In the genomic region with DNA sequence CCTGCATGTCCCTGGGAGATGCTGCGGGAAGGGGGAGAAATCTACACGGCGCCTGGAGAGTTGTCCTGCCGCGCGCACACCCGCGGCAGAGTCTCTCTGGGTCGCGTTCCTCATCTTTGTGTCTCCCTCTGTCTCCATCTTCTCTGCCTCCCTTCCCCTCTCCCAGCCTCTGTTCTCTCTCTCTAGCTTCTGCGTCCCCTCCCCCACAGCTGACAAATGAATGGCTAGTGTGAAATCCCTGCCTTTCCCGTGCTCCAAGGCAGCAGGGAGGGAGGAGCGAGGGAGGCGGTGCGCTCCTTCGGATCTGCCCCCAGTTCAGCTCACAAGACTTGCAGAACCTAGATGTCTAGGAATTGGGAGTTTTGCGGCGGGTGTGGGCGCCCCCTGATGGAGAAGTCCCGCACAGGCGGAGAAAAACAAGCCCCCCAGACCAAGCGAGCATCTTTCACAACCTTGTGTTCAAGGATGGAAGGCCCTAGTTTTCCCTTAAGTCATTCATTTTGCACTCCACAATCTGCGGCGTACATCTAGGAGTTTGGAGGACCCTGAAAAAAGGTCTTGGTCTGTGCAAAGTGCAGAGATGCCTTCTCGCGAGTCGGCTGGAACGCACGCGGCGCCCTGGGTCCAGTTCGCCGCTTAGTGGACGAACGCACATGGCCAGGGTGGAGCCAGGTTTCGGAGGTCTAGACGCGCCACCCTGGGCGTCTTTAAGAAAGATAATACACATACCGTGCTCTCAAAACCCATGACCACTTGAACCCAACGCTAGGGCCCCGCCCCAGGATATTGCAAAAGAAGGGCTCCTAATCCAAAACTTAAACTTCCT, we compare ENCODE assay signal across 8 cellular contexts. TPM values are rescaled to one million over a fixed set of nuclear protein-coding genes. Genes with fewer than 3 reads are reported as not detected.
DNase-seq lines count a peak whose midpoint lies in the region; ATAC-seq, FAIRE-seq and TF ChIP-seq lines count a peak whose summit lies in the region.

No MANE protein-coding gene starts in this region.

- POLR2A ChIA-PET in RWPE1 (lab: Yijun Ruan, JAX; ENCODE audit: low non-redundant PET) = no interaction called here

- H3K4me3 ChIP-seq in left ventricle myocardium inferior (peak overlapping the region; percentile 67), pancreas (peak overlapping the region; percentile 9 to 53 (median 30))

- H3K36me3 ChIP-seq in left ventricle myocardium inferior (no peaks in the 10 kb centered on the region), pancreas (no peaks in the 10 kb centered on the region)

- no peak for FAIRE-seq in pancreas (lab: Jason Lieb, UNC)

- H3K4me1 Mint-ChIP-seq in IgD-negative memory B cell = peaks cover 14 to 30% (median 27%) of the 10 kb centered on the region in 3 donors

- CTCF ChIA-PET in RWPE1 (lab: Yijun Ruan, JAX) = interaction anchor here (0.6 to 0.7 kb wide), 11 partner anchors 18 to 1122 kb away, joined by 3 to 6 read pairs (median 3); no protein-coding TSS in a partner anchor

- peaks cover 62% of the 10 kb centered on the region for H3K27me3 Mint-ChIP-seq in IgD-negative memory B cell

- peaks cover 0 to 4% (median 0%) of the 10 kb centered on the region in 3 donors for H3K9me3 Mint-ChIP-seq in IgD-negative memory B cell

- peak overlapping the region; percentile 77 to 92 (median 82) for H3K4me3 Mint-ChIP-seq in IgD-negative memory B cell

- H3K4me1 ChIP-seq in left ventricle myocardium inferior (peaks cover 43% of the 10 kb centered on the region), pancreas (peaks cover 0 to 11% (median 7%) of the 10 kb centered on the region in 3 donors)

- peaks cover 98% of the 10 kb centered on the region for H3K27me3 ChIP-seq in left ventricle myocardium inferior (ENCODE audit: low read depth)
- peaks cover 0 to 28% (median under 1%) of the 10 kb centered on the region in 4 donors for H3K27me3 ChIP-seq in pancreas

- intact Hi-C loops in left ventricle myocardium inferior (cut with micrococcal nuclease) (no loop called here), pancreas (cut with DNase I) (no loop called here)

- H3K27ac ChIP-seq in RWPE1 (peak overlapping the region; percentile 97), angular gyrus (ENCODE audit: low read depth, low read length) (peak overlapping the region; percentile 26), left ventricle myocardium inferior (replicated peaks) (peak overlapping the region; percentile 81), pancreas (peak overlapping the region in 2 of 4 donors; percentile 29 to 45)

- H3K9me3 ChIP-seq in left ventricle myocardium inferior (replicated peaks) (no peaks in the 10 kb centered on the region), pancreas (no peaks in the 10 kb centered on the region)

- H3K27ac Mint-ChIP-seq in IgD-negative memory B cell = peak overlapping the region in 1 of 3 donors; percentile 67

- DNase-seq in GM03348 (ENCODE audit: low spot score) = peak; percentile 93
- peak; percentile 94 for DNase-seq in RWPE1 (ENCODE audit: low spot score)
- peak; percentile 89 for DNase-seq in left ventricle myocardium inferior
- peak; percentile 67 to 84 (median 78) for DNase-seq in pancreas
- no peak for DNase-seq in NCI-H2171 treated with DMSO at 0.1 percent for 48 hours (lab: John Stamatoyannopoulos, UW)

- H3K36me3 Mint-ChIP-seq in IgD-negative memory B cell = no peaks in the 10 kb centered on the region

- ATAC-seq in GM21786 (IDR thresholded peaks at IDR 0.05; ENCODE audit: unreplicated experiment) (peak; percentile 65), pancreas (peak; percentile 82 to 87 (median 85))

- TF ChIP-seq CTCF in RWPE1 (conservative IDR thresholded peaks at IDR 0.05; ENCODE audit: low read depth) = peak; percentile 97
- peak; percentile 85 for TF ChIP-seq CTCF in left ventricle myocardium inferior (IDR thresholded peaks at IDR 0.05; ENCODE audit: borderline replicate concordance)
- TF ChIP-seq CTCF in pancreas (IDR thresholded peaks at IDR 0.05) = peak; percentile 58 to 72 (median 65)

- WGBS in pancreas, 2 donors = 1 to 2% methylated on average over 42 of the region's 42 CpGs

RNA-seq across cellular contexts. Expression of gene VCAN, which starts 2.0 kb away (rescaled TPM):
- polyA plus RNA-seq in IgD-negative memory B cell = 1.6 TPM
- total RNA-seq in left ventricle myocardium inferior = 25.2 TPM
- 10 to 100 TPM in 3 of 6 donors, 1 to 10 TPM in 3; 1.0 to 69.4 (median 7.4) TPM for total RNA-seq in pancreas
- 1 to 10 TPM in 1 of 2 donors, under 1 TPM in 1; 0.84 to 1.4 TPM for polyA plus RNA-seq in pancreas
